In genomic region chr18:49559326-49559931, GRCh38 we compare ENCODE assay signal across 8 cellular contexts. TPM values are rescaled to one million over a fixed set of nuclear protein-coding genes. Genes with fewer than 3 reads are reported as not detected.
A peak's percentile ranks its signal among the peaks of the same experiment; 100 is the strongest.
DNase-seq lines count a peak whose midpoint lies in the region; ATAC-seq and TF ChIP-seq lines count a peak whose summit lies in the region.
"Not testable (repeated sequence)": the region's sequence is repeated elsewhere in the genome, so short reads cannot be mapped to it uniquely, and the experiment has no call there.

No MANE protein-coding gene starts in this region.

- not testable (repeated sequence) for H3K4me3 ChIP-seq in HCT116 (replicated peaks in 1 of 2; ENCODE audit: low read depth in 1 of 2, low read length in 2 of 2); Panc1 (ENCODE audit: low read depth in 2 of 2, low read length in 2 of 2); body of pancreas; fibroblast of the aortic adventitia (ENCODE audit: low read depth, low read length); tibial nerve

- H3K4me3 Mint-ChIP-seq in mesothelial cell of epicardium: not testable (repeated sequence)

- POLR2A ChIA-PET in HCT116 (lab: Charles Lee); Panc1 (lab: Charles Lee): not testable (repeated sequence)

- H3K4me1 ChIP-seq in HCT116 (ENCODE audit: control insufficient read depth in 1 of 2, insufficient read depth in 2 of 2, low read length in 2 of 2) (peaks cover 21 to 37% of the 10 kb centered on the region in 2 experiments), body of pancreas (peaks cover 30% of the 10 kb centered on the region), tibial nerve (peaks cover 0 to 25% (median 16%) of the 10 kb centered on the region in 4 donors)
- H3K4me1 ChIP-seq in Panc1 (ENCODE audit: control insufficient read depth, insufficient read depth, low read length): not testable (repeated sequence)

- not testable (repeated sequence) for H3K27ac Mint-ChIP-seq in mesothelial cell of epicardium

- 72 to 74% methylated on average over 16 of the region's 16 CpGs for WGBS in body of pancreas, 2 donors
- WGBS in tibial nerve, 2 donors: 81 to 82% methylated on average over 16 of the region's 16 CpGs

- peaks cover 39% of the 10 kb centered on the region for H3K27me3 Mint-ChIP-seq in mesothelial cell of epicardium (ENCODE audit: low read depth)

- TF ChIP-seq POLR2A in HCT116 (IDR thresholded peaks at IDR 0.05; ENCODE audit: borderline replicate concordance, extremely low read depth, insufficient read depth, insufficient read length); body of pancreas (IDR thresholded peaks at IDR 0.05); tibial nerve (IDR thresholded peaks at IDR 0.05): not testable (repeated sequence)

- not testable (repeated sequence) for ATAC-seq in HCT116, Panc1, body of pancreas

- not testable (repeated sequence) for H3K27me3 ChIP-seq in HCT116 (ENCODE audit: insufficient read depth, low read length); Panc1 (ENCODE audit: control insufficient read depth, insufficient read depth, low read length); body of pancreas
- peaks cover 0 to 49% of the 10 kb centered on the region in 2 donors for H3K27me3 ChIP-seq in tibial nerve

- H3K36me3 Mint-ChIP-seq in mesothelial cell of epicardium: not testable (repeated sequence)

- not testable (repeated sequence) for BruUV-seq in HCT116 (replicated peaks; lab: Mats Ljungman, UMichigan); Panc1 (replicated peaks; lab: Mats Ljungman, UMichigan)

- peak; percentile 16 for DNase-seq in DMS114 treated with DMSO at 0.1 percent for 48 hours (lab: John Stamatoyannopoulos, UW; ENCODE audit: unreplicated experiment)
- DNase-seq in HCT116 (ENCODE audit: low read depth, low spot score); Panc1 (ENCODE audit: low read depth, low spot score); body of pancreas; mesothelial cell of epicardium (ENCODE audit: low spot score in 2 of 2, unreplicated experiment in 2 of 2); tibial nerve (ENCODE audit: low spot score in 2 of 2): not testable (repeated sequence)
- DNase-seq in NCI-H1694 treated with DMSO at 0.1 percent for 48 hours (lab: John Stamatoyannopoulos, UW): peak; percentile 47
- peak; percentile 74 for DNase-seq in fibroblast of the aortic adventitia (ENCODE audit: low read depth)

- H3K4me1 Mint-ChIP-seq in mesothelial cell of epicardium: peaks cover 33% of the 10 kb centered on the region

- TF ChIP-seq CTCF in HCT116 (IDR thresholded peaks at IDR 0.05 in 2 of 3, conservative IDR thresholded peaks at IDR 0.05 in 1 of 3; ENCODE audit: borderline replicate concordance in 1 of 3, insufficient read depth in 1 of 3, low read depth in 2 of 3, low read length in 2 of 3) (peak; percentile 37 to 74 (median 59); a peak in 5 of 6 replicates), Panc1 (IDR thresholded peaks at IDR 0.05) (peak; percentile 52), body of pancreas (IDR thresholded peaks at IDR 0.05) (peak; percentile 24 to 81 (median 66)), fibroblast of the aortic adventitia (IDR thresholded peaks at IDR 0.05; ENCODE audit: insufficient read depth, low read length) (peak; percentile 62), mesothelial cell of epicardium (IDR thresholded peaks at IDR 0.05; ENCODE audit: unreplicated experiment) (peak; percentile 38), tibial nerve (IDR thresholded peaks at IDR 0.05) (peak; percentile 18 to 50 (median 38))

- not testable (repeated sequence) for H3K9ac ChIP-seq in HCT116 (ENCODE audit: low read length)

- not testable (repeated sequence) for H3K79me2 ChIP-seq in HCT116 (ENCODE audit: insufficient read depth, low read length)

- intact Hi-C loops in HCT116 (cut with micrococcal nuclease) (loop anchor here (1.0 kb wide), 4 partner anchors 49 to 299 kb away; no protein-coding TSS in a partner anchor), Panc1 (cut with micrococcal nuclease; ENCODE audit: unreplicated experiment) (loop anchor here (2.0 kb wide), 1 partner anchor 299 kb away; no protein-coding TSS in a partner anchor)
- intact Hi-C loops in body of pancreas (cut with DNase I): not testable (repeated sequence)

- H3K9me2 ChIP-seq in HCT116 (ENCODE audit: insufficient read depth): not testable (repeated sequence)

- CTCF ChIA-PET in HCT116 (lab: Charles Lee) (interaction anchor here (0.9 to 3.4 kb wide), 8 partner anchors 12 to 299 kb away, joined by 3 to 16 read pairs (median 4); no protein-coding TSS in a partner anchor), Panc1 (lab: Charles Lee) (interaction anchor here (0.6 to 0.7 kb wide), 2 partner anchors 56 to 299 kb away, joined by 3 read pairs; no protein-coding TSS in a partner anchor)

- H3K9me3 ChIP-seq in HCT116 (ENCODE audit: control insufficient read depth in 1 of 2, insufficient read depth in 1 of 2, low read depth in 1 of 2, low read length in 2 of 2); Panc1 (ENCODE audit: control insufficient read depth, insufficient read depth, low read depth, low read length); body of pancreas; tibial nerve: not testable (repeated sequence)

- not testable (repeated sequence) for H3K4me2 ChIP-seq in HCT116 (ENCODE audit: low read length)

- TF ChIP-seq EP300 in tibial nerve (IDR thresholded peaks at IDR 0.05): not testable (repeated sequence)

- H3K27ac ChIP-seq in HCT116 (ENCODE audit: low read depth, low read length); Panc1 (ENCODE audit: low read length); body of pancreas; tibial nerve: not testable (repeated sequence)

- RAD21 ChIA-PET in HCT116 (lab: Charles Lee; ENCODE audit: low non-redundant PET in 1 of 2, low total read pairs in 2 of 2, uncharacterized antibody in 2 of 2, unreplicated experiment in 2 of 2): not testable (repeated sequence)

- in situ Hi-C loops in Panc1 (cut with HindIII; ENCODE audit: low pct_unique_long_range_greater_than_20kb, low sequenced_read_pairs): not testable (repeated sequence)

- peak; percentile 82 for TF ChIP-seq RAD21 in HCT116 (IDR thresholded peaks at IDR 0.05; ENCODE audit: low read depth)

- not testable (repeated sequence) for H3K9me3 Mint-ChIP-seq in mesothelial cell of epicardium

- H4K20me1 ChIP-seq in HCT116 (ENCODE audit: insufficient read depth): not testable (repeated sequence)

- not testable (repeated sequence) for H2AFZ ChIP-seq in HCT116 (ENCODE audit: low read depth, low read length, poor library complexity, severe bottlenecking)

- not testable (repeated sequence) for H3K36me3 ChIP-seq in HCT116 (ENCODE audit: control insufficient read depth in 1 of 2, insufficient read depth in 2 of 2, low read length in 2 of 2); Panc1 (ENCODE audit: control insufficient read depth, insufficient read depth, low read length); body of pancreas (replicated peaks in 1 of 2; ENCODE audit: insufficient read depth in 1 of 2, low read depth in 2 of 2); tibial nerve

RNA-seq across cellular contexts. Expression of gene LIPG, which starts 2.4 kb away (rescaled TPM):
- total RNA-seq in HCT116 (2021; ENCODE audit: unreplicated experiment) (2.6 TPM), Panc1 (2021; ENCODE audit: unreplicated experiment) (92.0 TPM), body of pancreas (under 1 TPM; 0.52 to 0.66 TPM), fibroblast of the aortic adventitia (ENCODE audit: low replicate concordance) (2.7 and 3.2 TPM in 2 replicates), mesothelial cell of epicardium (22.3 to 26.0 TPM (median 25.7 TPM) in 3 replicates), tibial nerve (under 1 TPM in 2 of 4 donors, not detected in 2; 0.39 to 0.44 TPM)
- polyA plus RNA-seq in HCT116 (2012): 3.6 and 4.1 TPM in 2 replicates
- 28.2 TPM for polyA plus RNA-seq in Panc1 (2012; ENCODE audit: insufficient read length)
